Comparison of ENCODE assay signal across 11 cellular contexts in genomic region chr6:41732149-41732548, GRCh38. TPM values are rescaled to one million over a fixed set of nuclear protein-coding genes. Genes with fewer than 3 reads are reported as not detected.
DNase-seq lines count a peak whose midpoint lies in the region; ATAC-seq, FAIRE-seq and TF ChIP-seq lines count a peak whose summit lies in the region.
"Had no signal": no experiment of that assay in that cellular context is flagged by ENCODE, and none has a peak within 500 bp of the region (broad histone marks: within the 10 kb centered on the region; RNA-seq: fewer than 3 reads in every experiment).

No MANE protein-coding gene starts in this region.

- CTCF ChIA-PET in activated CD4-positive, alpha-beta memory T cell treated with anti-CD3 and anti-CD28 coated beads, Interleukin-2, amount 10 ng/mL, durations not matched to agents 7 days and 5 days (lab: Charles Lee), result interaction anchor here (0.9 to 2.8 kb wide), 2 partner anchors 24 to 26 kb away, joined by 3 to 9 read pairs; no protein-coding TSS in a partner anchor

- POLR2A ChIA-PET in activated CD4-positive, alpha-beta memory T cell treated with anti-CD3 and anti-CD28 coated beads, Interleukin-2, amount 10 ng/mL, durations not matched to agents 7 days and 5 days (lab: Charles Lee), result interaction anchor here (1.0 to 3.7 kb wide), 3 partner anchors 25 to 318 kb away, joined by 3 to 35 read pairs (median 21); partner anchors contain the start of genes TAF8 and TOMM6

- intact Hi-C loops in left ventricle myocardium inferior (cut with micrococcal nuclease), result no loop called here
- intact Hi-C loops in left ventricle myocardium superior (cut with micrococcal nuclease), result no loop called here

- H3K4me3 ChIP-seq in left ventricle myocardium inferior (peak overlapping the region; percentile 99), tibial nerve (peak overlapping the region in 1 of 4 donors; percentile 82), small intestine (ENCODE audit: low read depth in 1 of 2, low read length in 2 of 2) (no peak overlapping the region)
- H3K4me3 ChIP-seq: uterus had no signal

- H3K27ac Mint-ChIP-seq in activated CD4-positive, alpha-beta memory T cell treated with anti-CD3 and anti-CD28 coated beads, Interleukin-2, amount 10 ng/mL, durations not matched to agents 7 days and 5 days, result peak overlapping the region; percentile 64

- H3K9me3 Mint-ChIP-seq in activated CD4-positive, alpha-beta memory T cell treated with anti-CD3 and anti-CD28 coated beads, Interleukin-2, amount 10 ng/mL, durations not matched to agents 7 days and 5 days, result no peaks in the 10 kb centered on the region

- H3K27me3 ChIP-seq in left ventricle myocardium inferior (ENCODE audit: low read depth), result no peaks in the 10 kb centered on the region
- no peaks in the 10 kb centered on the region for H3K27me3 ChIP-seq in layer of hippocampus (ENCODE audit: control insufficient read depth, insufficient read depth, low read length)
- H3K27me3 ChIP-seq in tibial nerve, result no peaks in the 10 kb centered on the region
- no peaks in the 10 kb centered on the region for H3K27me3 ChIP-seq in small intestine (ENCODE audit: control insufficient read depth in 2 of 2, insufficient read depth in 2 of 2, low read length in 2 of 2)
- H3K27me3 ChIP-seq: uterus had no signal

- H3K9me3 ChIP-seq in left ventricle myocardium inferior (replicated peaks), result no peaks in the 10 kb centered on the region
- no peaks in the 10 kb centered on the region for H3K9me3 ChIP-seq in tibial nerve
- H3K9me3 ChIP-seq in small intestine (ENCODE audit: control insufficient read depth, low read depth), result no peaks in the 10 kb centered on the region
- H3K9me3 ChIP-seq: uterus had no signal

- no peak for TF ChIP-seq EP300 in tibial nerve (IDR thresholded peaks at IDR 0.05)

- TF ChIP-seq CTCF in left ventricle myocardium inferior (IDR thresholded peaks at IDR 0.05; ENCODE audit: borderline replicate concordance) (no peak), tibial nerve (IDR thresholded peaks at IDR 0.05) (no peak)

- H3K36me3 ChIP-seq in left ventricle myocardium inferior, result no peaks in the 10 kb centered on the region
- peaks cover 0 to 10% (median 0%) of the 10 kb centered on the region in 3 donors for H3K36me3 ChIP-seq in tibial nerve
- H3K36me3 ChIP-seq in small intestine (ENCODE audit: control insufficient read depth in 2 of 2, insufficient read depth in 2 of 2, low read length in 2 of 2), result no peaks in the 10 kb centered on the region
- H3K36me3 ChIP-seq: uterus had no signal

- DNase-seq in left ventricle myocardium inferior (no peak), left ventricle myocardium superior (no peak), tibial nerve (ENCODE audit: low spot score in 2 of 2) (no peak), small intestine (no peak), NCI-H748 treated with DMSO at 0.1 percent for 48 hours (lab: John Stamatoyannopoulos, UW) (no peak)
- DNase-seq in activated CD4-positive, alpha-beta memory T cell treated with anti-CD3 and anti-CD28 coated beads, Interleukin-2, amount 10 ng/mL, durations not matched to agents 7 days and 5 days, result no peak
- DNase-seq: NCI-H1694, uterus had no signal

- H3K27ac ChIP-seq in left ventricle myocardium inferior (replicated peaks) (no peak overlapping the region), layer of hippocampus (ENCODE audit: low read depth, low read length) (peak overlapping the region; percentile 99), tibial nerve (peak overlapping the region in 3 of 4 donors; percentile 96 to 98 (median 98)), small intestine (ENCODE audit: low read depth in 1 of 2, low read length in 1 of 2) (no peak overlapping the region)
- H3K27ac ChIP-seq: uterus had no signal

- no peak for FAIRE-seq in small intestine (lab: Jason Lieb, UNC)
- FAIRE-seq: bronchial epithelial cell had no signal

- no peak for TF ChIP-seq POLR2A in tibial nerve (IDR thresholded peaks at IDR 0.05)

- H3K27me3 Mint-ChIP-seq in activated CD4-positive, alpha-beta memory T cell treated with anti-CD3 and anti-CD28 coated beads, Interleukin-2, amount 10 ng/mL, durations not matched to agents 7 days and 5 days, result peaks cover 2% of the 10 kb centered on the region

- no peaks in the 10 kb centered on the region for H3K36me3 Mint-ChIP-seq in activated CD4-positive, alpha-beta memory T cell treated with anti-CD3 and anti-CD28 coated beads, Interleukin-2, amount 10 ng/mL, durations not matched to agents 7 days and 5 days (ENCODE audit: low read depth)

- peaks cover 41% of the 10 kb centered on the region for H3K4me1 Mint-ChIP-seq in activated CD4-positive, alpha-beta memory T cell treated with anti-CD3 and anti-CD28 coated beads, Interleukin-2, amount 10 ng/mL, durations not matched to agents 7 days and 5 days

- H3K4me1 ChIP-seq in left ventricle myocardium inferior (peaks cover 80% of the 10 kb centered on the region), tibial nerve (peaks cover 3 to 70% (median 39%) of the 10 kb centered on the region in 4 donors), small intestine (ENCODE audit: control insufficient read depth in 2 of 2, insufficient read depth in 1 of 2, low read depth in 1 of 2, low read length in 1 of 2) (peaks cover 0 to 10% of the 10 kb centered on the region in 2 donors)

- no peak for ATAC-seq in left ventricle myocardium superior
- no peak for ATAC-seq in HG02840 (IDR thresholded peaks at IDR 0.05; ENCODE audit: low FRiP score, unreplicated experiment)

- H3K4me3 Mint-ChIP-seq in activated CD4-positive, alpha-beta memory T cell treated with anti-CD3 and anti-CD28 coated beads, Interleukin-2, amount 10 ng/mL, durations not matched to agents 7 days and 5 days, result peak overlapping the region; percentile 81

RNA-seq across cellular contexts. Expression of gene TFEB, which starts 3.3 kb away (rescaled TPM):
- 39.9 TPM for total RNA-seq in left ventricle myocardium inferior
- 50.9 TPM for total RNA-seq in left ventricle myocardium superior
- total RNA-seq in activated CD4-positive, alpha-beta memory T cell treated with anti-CD3 and anti-CD28 coated beads, Interleukin-2, amount 10 ng/mL, durations not matched to agents 7 days and 5 days, result 10 to 100 TPM; 14.9 to 15.0 TPM
- 10 to 100 TPM; 19.2 to 28.8 (median 20.6) TPM for total RNA-seq in tibial nerve
- 10 to 100 TPM; 11.5 to 34.3 (median 19.9) TPM for polyA plus RNA-seq in small intestine

RNA-seq across cellular contexts. Expression of gene PGC, which starts 15.0 kb away (rescaled TPM):
- total RNA-seq in left ventricle myocardium inferior (not detected), left ventricle myocardium superior (not detected), tibial nerve (not detected)
- total RNA-seq in activated CD4-positive, alpha-beta memory T cell treated with anti-CD3 and anti-CD28 coated beads, Interleukin-2, amount 10 ng/mL, durations not matched to agents 7 days and 5 days, result not detected
- 10 to 100 TPM; 12.2 to 51.3 (median 13.9) TPM for polyA plus RNA-seq in small intestine
- total RNA-seq: bronchial epithelial cell had no signal

RNA-seq across cellular contexts. Expression of gene FRS3, which starts 47.6 kb away (rescaled TPM):
- total RNA-seq in left ventricle myocardium inferior, result 5.3 TPM
- total RNA-seq in left ventricle myocardium superior, result 5.2 TPM
- total RNA-seq in activated CD4-positive, alpha-beta memory T cell treated with anti-CD3 and anti-CD28 coated beads, Interleukin-2, amount 10 ng/mL, durations not matched to agents 7 days and 5 days, result 1 to 10 TPM; 4.0 to 4.2 TPM
- total RNA-seq in tibial nerve, result 10 to 100 TPM in 2 of 4 donors, 1 to 10 TPM in 2; 4.4 to 11.4 (median 7.5) TPM
- 1 to 10 TPM; 1.1 to 4.2 (median 4.0) TPM for polyA plus RNA-seq in small intestine

RNA-seq across cellular contexts. Expression of gene PRICKLE4, which starts 48.4 kb away (rescaled TPM):
- total RNA-seq in left ventricle myocardium inferior (0.88 TPM), left ventricle myocardium superior (3.8 TPM), tibial nerve (10 to 100 TPM; 15.5 to 38.4 (median 23.0) TPM)
- total RNA-seq in activated CD4-positive, alpha-beta memory T cell treated with anti-CD3 and anti-CD28 coated beads, Interleukin-2, amount 10 ng/mL, durations not matched to agents 7 days and 5 days, result not detected
- polyA plus RNA-seq in small intestine, result 1 to 10 TPM in 1 of 3 donors, under 1 TPM in 1, not detected in 1; 0.89 to 1.6 TPM

RNA-seq across cellular contexts. Expression of gene TOMM6, which starts 55.3 kb away (rescaled TPM):
- total RNA-seq in left ventricle myocardium inferior, result 177 TPM
- 216 TPM for total RNA-seq in left ventricle myocardium superior
- 100 to 1,000 TPM; 126 to 130 TPM for total RNA-seq in activated CD4-positive, alpha-beta memory T cell treated with anti-CD3 and anti-CD28 coated beads, Interleukin-2, amount 10 ng/mL, durations not matched to agents 7 days and 5 days
- 100 to 1,000 TPM in 2 of 4 donors, 10 to 100 TPM in 2; 76.1 to 121 (median 99.8) TPM for total RNA-seq in tibial nerve
- 100 to 1,000 TPM; 166 to 256 (median 216) TPM for polyA plus RNA-seq in small intestine

Comparison
In these comparisons a context has a peak if more than half of its experiments do, and no peak if none do; other contexts are left out.
1. H3K27ac ChIP-seq: peak in layer of hippocampus (single experiment) and tibial nerve (3 of 4); none in left ventricle myocardium inferior (single experiment) and small intestine (0 of 2).